ENCODE assay signal across 9 cellular contexts in the genomic region with DNA sequence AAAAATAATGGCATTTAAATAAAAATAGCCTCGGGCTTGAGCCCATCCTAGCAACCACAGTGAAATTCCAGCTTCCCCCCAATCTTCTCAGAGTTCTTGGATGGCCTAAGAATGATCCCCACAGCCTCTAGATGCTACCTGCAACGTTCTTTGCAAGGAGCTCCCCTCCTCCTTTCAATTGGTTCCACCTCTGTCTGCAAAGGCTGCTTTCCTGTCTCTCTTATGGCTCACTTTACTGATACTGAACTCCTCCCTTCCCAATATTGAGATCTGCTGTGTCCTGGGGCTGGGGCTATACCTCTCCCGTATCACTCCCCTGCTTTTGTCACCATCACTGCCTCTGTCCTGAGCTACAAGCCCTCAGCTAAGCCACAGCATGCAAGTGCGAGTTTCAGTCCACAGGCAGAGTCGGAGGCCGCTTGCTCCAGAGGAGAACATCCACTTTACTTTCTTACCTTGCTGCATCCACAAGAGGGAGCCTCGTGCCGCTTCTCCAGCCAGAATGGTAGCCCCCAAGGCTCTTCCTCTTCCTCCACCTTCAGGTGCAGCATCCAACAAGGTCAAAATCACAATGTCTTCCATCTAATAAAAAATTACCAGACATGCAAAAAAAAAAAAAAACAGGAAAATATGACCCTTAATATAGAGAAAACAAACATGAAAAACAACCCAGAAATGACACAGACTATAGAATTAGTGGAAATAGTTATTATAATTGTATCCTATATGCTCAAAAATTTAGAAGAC. TPM values are rescaled to one million over a fixed set of nuclear protein-coding genes. Genes with fewer than 3 reads are reported as not detected.
A peak's percentile ranks its signal among the peaks of the same experiment; 100 is the strongest.
DNase-seq lines count a peak whose midpoint lies in the region; ATAC-seq and TF ChIP-seq lines count a peak whose summit lies in the region.
"Had no signal": no experiment of that assay in that cellular context is flagged by ENCODE, and none has a peak within 500 bp of the region (broad histone marks: within the 10 kb centered on the region; RNA-seq: fewer than 3 reads in every experiment).

No MANE protein-coding gene starts in this region.

- intact Hi-C loops in Caco-2 (cut with micrococcal nuclease; ENCODE audit: unreplicated experiment) (loop anchor here (1.0 kb wide), 1 partner anchor 12 kb away; no protein-coding TSS in a partner anchor), thyroid gland (cut with DNase I) (no loop called here)

- peaks cover 8% of the 10 kb centered on the region for H3K9me3 Mint-ChIP-seq in Caco-2 (ENCODE audit: unreplicated experiment)
- no peaks in the 10 kb centered on the region for H3K9me3 Mint-ChIP-seq in endothelial cell (ENCODE audit: unreplicated experiment)

- CTCF ChIA-PET in Caco-2 (lab: Charles Lee), result interaction anchor here (1.0 to 2.4 kb wide), 4 partner anchors 9 to 365 kb away, joined by 4 to 11 read pairs (median 6); no protein-coding TSS in a partner anchor

- H3K27me3 ChIP-seq in Caco-2 (replicated peaks; ENCODE audit: control insufficient read depth, insufficient read depth, low read length) (no peaks in the 10 kb centered on the region), Peyer's patch (no peaks in the 10 kb centered on the region), thyroid gland (no peaks in the 10 kb centered on the region)

- DNase-seq in Caco-2 (peak; percentile 75 to 78), H4 (ENCODE audit: low spot score) (peak; percentile 26), Peyer's patch (peak in 2 of 3 donors; percentile 56 to 62), endothelial cell (ENCODE audit: low spot score) (peak; percentile 53), thyroid gland (peak; percentile 49), NCI-H1048 (lab: John Stamatoyannopoulos, UW) (no peak)

- BruUV-seq in Caco-2 (replicated peaks; lab: Mats Ljungman, UMichigan), result TSS peak; percentile 10

- POLR2A ChIA-PET in Caco-2 (lab: Charles Lee), result interaction anchor here (1.0 kb wide), 1 partner anchor 129 kb away, joined by 3 read pairs; no protein-coding TSS in a partner anchor

- H3K36me3 ChIP-seq in Caco-2 (ENCODE audit: control insufficient read depth, insufficient read depth, low read length) (peaks cover 2% of the 10 kb centered on the region), Peyer's patch (no peaks in the 10 kb centered on the region), thyroid gland (no peaks in the 10 kb centered on the region)

- H3K27me3 Mint-ChIP-seq in Caco-2 (ENCODE audit: insufficient read depth, unreplicated experiment), result no peaks in the 10 kb centered on the region
- no peaks in the 10 kb centered on the region for H3K27me3 Mint-ChIP-seq in endothelial cell (ENCODE audit: unreplicated experiment)

- peaks cover 25% of the 10 kb centered on the region for H3K4me1 Mint-ChIP-seq in Caco-2 (ENCODE audit: low read depth, unreplicated experiment)
- H3K4me1 Mint-ChIP-seq in endothelial cell (ENCODE audit: unreplicated experiment), result no peaks in the 10 kb centered on the region

- H3K4me3 Mint-ChIP-seq in Caco-2 (ENCODE audit: unreplicated experiment) (no peak overlapping the region), endothelial cell (ENCODE audit: unreplicated experiment) (no peak overlapping the region)

- no peak overlapping the region for H3K4me3 ChIP-seq in Caco-2 (ENCODE audit: low read depth, low read length)
- no peak overlapping the region for H3K4me3 ChIP-seq in Peyer's patch
- H3K4me3 ChIP-seq in thyroid gland (replicated peaks in 1 of 3), result no peak overlapping the region

- H3K27ac Mint-ChIP-seq in Caco-2 (ENCODE audit: unreplicated experiment) (peak overlapping the region; percentile 2), endothelial cell (ENCODE audit: unreplicated experiment) (no peak overlapping the region)

- peaks cover 18% of the 10 kb centered on the region for H3K36me3 Mint-ChIP-seq in Caco-2 (ENCODE audit: insufficient read depth, unreplicated experiment)
- no peaks in the 10 kb centered on the region for H3K36me3 Mint-ChIP-seq in endothelial cell (ENCODE audit: low read depth, unreplicated experiment)

- WGBS in thyroid gland, 2 donors, result 23% methylated on average over 8 of the region's 8 CpGs

- H3K9me3 ChIP-seq in Caco-2, result no peaks in the 10 kb centered on the region
- H3K9me3 ChIP-seq in Peyer's patch, result no peaks in the 10 kb centered on the region
- H3K9me3 ChIP-seq in thyroid gland, result no peaks in the 10 kb centered on the region

- H3K27ac ChIP-seq in Peyer's patch (no peak overlapping the region), thyroid gland (no peak overlapping the region)
- H3K27ac ChIP-seq: parathyroid adenoma had no signal

- TF ChIP-seq POLR2A in Peyer's patch (IDR thresholded peaks at IDR 0.05) (no peak), thyroid gland (IDR thresholded peaks at IDR 0.05) (no peak)

- TF ChIP-seq CTCF in Caco-2 (IDR thresholded peaks at IDR 0.05; ENCODE audit: insufficient read depth in 1 of 2, low read depth in 1 of 2, low read length in 1 of 2, severe bottlenecking in 1 of 2, unreplicated experiment in 1 of 2) (peak; percentile 89 to 93), Peyer's patch (IDR thresholded peaks at IDR 0.05) (peak in 4 of 6 experiments; percentile 15 to 57 (median 48)), endothelial cell (IDR thresholded peaks at IDR 0.05; ENCODE audit: unreplicated experiment) (peak; percentile 39), thyroid gland (IDR thresholded peaks at IDR 0.05) (peak in 5 of 6 experiments; percentile 22 to 49 (median 41))

- H3K4me1 ChIP-seq in Caco-2 (peaks cover 27% of the 10 kb centered on the region), Peyer's patch (no peaks in the 10 kb centered on the region), thyroid gland (peaks cover 0 to 6% of the 10 kb centered on the region in 2 donors)
- H3K4me1 ChIP-seq: parathyroid adenoma had no signal

- ATAC-seq in GM19351 (IDR thresholded peaks at IDR 0.05; ENCODE audit: unreplicated experiment), result no peak
- ATAC-seq in GM21737 (IDR thresholded peaks at IDR 0.05; ENCODE audit: unreplicated experiment), result no peak

RNA-seq across cellular contexts. Expression of a gene that starts 48.6 kb away (rescaled TPM):
- total RNA-seq in Caco-2 (2022) (58.2 and 60.0 TPM in 2 replicates), Peyer's patch (100 to 1,000 TPM in 3 of 4 donors, 1 to 10 TPM in 1; 1.7 to 318 (median 244) TPM), endothelial cell (ENCODE audit: unreplicated experiment) (not detected), thyroid gland (10 to 100 TPM in 3 of 4 donors, 1 to 10 TPM in 1; 8.1 to 28.1 (median 21.9) TPM)
- total RNA-seq in H4 (2014; rRNA removed; shearing (Covaris generic)), result not detected in 2 replicates

Comparison
In these comparisons a context has a peak if more than half of its experiments do, and no peak if none do; other contexts are left out.
1. CTCF ChIP-seq: peak in every context shown above with its lines; median percentile 91 in Caco-2; 48 in Peyer's patch; 41 in thyroid gland; 39 in endothelial cell.